Comparison of ENCODE assay signal across 20 cellular contexts in the genomic region with DNA sequence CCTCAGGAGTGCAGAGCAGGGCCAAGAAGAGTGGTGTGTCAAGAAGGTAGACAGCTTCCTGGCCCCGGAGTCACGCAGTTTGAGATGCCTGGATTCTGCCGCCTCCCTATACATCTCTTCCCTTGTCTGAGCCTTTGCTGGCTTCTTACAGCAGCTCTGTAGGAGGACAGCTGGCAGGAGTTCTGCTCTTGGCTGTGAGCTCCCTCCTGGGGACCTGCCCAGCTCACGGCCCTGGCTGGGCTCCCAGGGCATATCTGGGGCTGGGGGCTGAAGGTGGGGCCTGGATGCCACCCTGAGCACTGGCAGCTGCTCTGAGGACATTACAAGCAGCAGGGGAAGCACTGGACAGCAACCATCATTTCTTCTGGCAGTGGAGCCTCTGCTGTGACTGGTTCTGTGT. TPM values are rescaled to one million over a fixed set of nuclear protein-coding genes. Genes with fewer than 3 reads are reported as not detected.
A peak's percentile ranks its signal among the peaks of the same experiment; 100 is the strongest.
DNase-seq lines count a peak whose midpoint lies in the region; ATAC-seq and TF ChIP-seq lines count a peak whose summit lies in the region.
"Had no signal": no experiment of that assay in that cellular context is flagged by ENCODE, and none has a peak within 500 bp of the region (broad histone marks: within the 10 kb centered on the region; RNA-seq: fewer than 3 reads in every experiment).

No MANE protein-coding gene starts in this region.

- no peak overlapping the region for H3K27ac ChIP-seq in left ventricle myocardium inferior (replicated peaks)
- H3K27ac ChIP-seq: PC-9, RWPE1, SJSA1 had no signal

- DNase-seq in Right ventricle myocardium inferior (ENCODE audit: missing footprints) (no peak), left ventricle myocardium inferior (no peak), NCI-H446 treated with DMSO at 0.1 percent for 48 hours (lab: John Stamatoyannopoulos, UW) (peak; percentile 77), left cardiac atrium (no peak), retina (no peak)
- DNase-seq: Calu3; CD4-positive, alpha-beta memory T cell; GOT3; NCI-H1105; NCI-H187; NCI-H2107; NCI-H2227 treated with DMSO at 0.1 percent for 48 hours; NCI-H524 treated with DMSO at 0.1 percent for 48 hours; PC-9 had no signal

- no peaks in the 10 kb centered on the region for H3K9me3 ChIP-seq in left ventricle myocardium inferior (replicated peaks)
- H3K9me3 ChIP-seq: SJSA1 had no signal

- no peak for TF ChIP-seq CTCF in left ventricle myocardium inferior (IDR thresholded peaks at IDR 0.05; ENCODE audit: borderline replicate concordance)

- no peak overlapping the region for H3K4me3 ChIP-seq in left ventricle myocardium inferior
- H3K4me3 ChIP-seq: PC-9, SJSA1 had no signal

- no peaks in the 10 kb centered on the region for H3K36me3 ChIP-seq in left ventricle myocardium inferior
- H3K36me3 ChIP-seq: SJSA1 had no signal

- H3K36me3 Mint-ChIP-seq in stimulated activated memory B cell treated with anti-CD40 and anti-IgM and Interleukin-4, amounts not matched to agents 10 μg/mL and 1 μg/mL and 100 μg/mL, for 72 hours = no peaks in the 10 kb centered on the region
- H3K36me3 Mint-ChIP-seq: CD4-positive, alpha-beta memory T cell had no signal

- intact Hi-C loops in Right ventricle myocardium inferior (cut with DNase I) = no loop called here
- intact Hi-C loops in left ventricle myocardium inferior (cut with micrococcal nuclease) = no loop called here
- intact Hi-C loops in left cardiac atrium (cut with DNase I) = no loop called here

- H3K9me3 Mint-ChIP-seq in stimulated activated memory B cell treated with anti-CD40 and anti-IgM and Interleukin-4, amounts not matched to agents 10 μg/mL and 1 μg/mL and 100 μg/mL, for 72 hours = no peaks in the 10 kb centered on the region
- H3K9me3 Mint-ChIP-seq: CD4-positive, alpha-beta memory T cell had no signal

- no peaks in the 10 kb centered on the region for H3K4me1 Mint-ChIP-seq in stimulated activated memory B cell treated with anti-CD40 and anti-IgM and Interleukin-4, amounts not matched to agents 10 μg/mL and 1 μg/mL and 100 μg/mL, for 72 hours
- H3K4me1 Mint-ChIP-seq: CD4-positive, alpha-beta memory T cell had no signal

- H3K27ac Mint-ChIP-seq in stimulated activated memory B cell treated with anti-CD40 and anti-IgM and Interleukin-4, amounts not matched to agents 10 μg/mL and 1 μg/mL and 100 μg/mL, for 72 hours = no peak overlapping the region
- H3K27ac Mint-ChIP-seq: CD4-positive, alpha-beta memory T cell had no signal

- no peaks in the 10 kb centered on the region for H3K27me3 Mint-ChIP-seq in stimulated activated memory B cell treated with anti-CD40 and anti-IgM and Interleukin-4, amounts not matched to agents 10 μg/mL and 1 μg/mL and 100 μg/mL, for 72 hours
- H3K27me3 Mint-ChIP-seq: CD4-positive, alpha-beta memory T cell had no signal

- H3K4me1 ChIP-seq in left ventricle myocardium inferior = peaks cover 16% of the 10 kb centered on the region
- H3K4me1 ChIP-seq: SJSA1 had no signal

- peak; percentile 84 for ATAC-seq in Right ventricle myocardium inferior
- peak; percentile 47 to 71 for ATAC-seq in left cardiac atrium
- peak; percentile 5 for ATAC-seq in stimulated activated memory B cell treated with anti-CD40 and anti-IgM and Interleukin-4, amounts not matched to agents 10 μg/mL and 1 μg/mL and 100 μg/mL, for 72 hours
- ATAC-seq in HG03097 (IDR thresholded peaks at IDR 0.05; ENCODE audit: low FRiP score, unreplicated experiment) = no peak
- ATAC-seq: HCT116 had no signal

- H3K4me3 Mint-ChIP-seq in stimulated activated memory B cell treated with anti-CD40 and anti-IgM and Interleukin-4, amounts not matched to agents 10 μg/mL and 1 μg/mL and 100 μg/mL, for 72 hours = no peak overlapping the region
- H3K4me3 Mint-ChIP-seq: CD4-positive, alpha-beta memory T cell had no signal

- H3K27me3 ChIP-seq in left ventricle myocardium inferior (ENCODE audit: low read depth) = no peaks in the 10 kb centered on the region
- H3K27me3 ChIP-seq: SJSA1 had no signal

RNA-seq across cellular contexts. Expression of gene TSSK1B, which starts 0.8 kb away (rescaled TPM):
- not detected for total RNA-seq in Right ventricle myocardium inferior
- total RNA-seq in left ventricle myocardium inferior = not detected
- under 1 TPM in 1 of 2 donors, not detected in 1; 0.10 TPM for total RNA-seq in left cardiac atrium
- total RNA-seq: A172; Calu3; CD4-positive, alpha-beta memory T cell; PC-9 had no signal

RNA-seq across cellular contexts. Expression of gene MCC, which starts 52.7 kb away (rescaled TPM):
- 31.9 TPM for total RNA-seq in Right ventricle myocardium inferior
- total RNA-seq in left ventricle myocardium inferior = 31.6 TPM
- total RNA-seq in left cardiac atrium = 10 to 100 TPM; 18.2 to 28.6 TPM
